ENCODE assay signal across 2 cellular contexts in genomic region chr2:1700427-1700826, GRCh38. TPM values are rescaled to one million over a fixed set of nuclear protein-coding genes. Genes with fewer than 3 reads are reported as not detected.
"Had no signal": no experiment of that assay in that cellular context is flagged by ENCODE, and none has a peak within 500 bp of the region (broad histone marks: within the 10 kb centered on the region; RNA-seq: fewer than 3 reads in every experiment).

No MANE protein-coding gene starts in this region.

RNA-seq across cellular contexts. Expression of gene PXDN, which starts 43.9 kb away (rescaled TPM):
- total RNA-seq: activated CD4-positive, alpha-beta memory T cell treated with anti-CD3 and anti-CD28 coated beads, Interleukin-2, amount 10 ng/mL, durations not matched to agents 7 days and 5 days; T-helper 17 cell had no signal
